24 cellular contexts compared by ENCODE assay signal in genomic region chr10:123569436-123570010, GRCh38.
DNase-seq lines count a peak whose midpoint lies in the region; ATAC-seq and TF ChIP-seq lines count a peak whose summit lies in the region.
"Had no signal": no experiment of that assay in that cellular context is flagged by ENCODE, and none has a peak within 500 bp of the region (broad histone marks: within the 10 kb centered on the region; RNA-seq: fewer than 3 reads in every experiment).

No MANE protein-coding gene starts in this region.

- H3K9ac ChIP-seq in BLaER1 = no peak overlapping the region
- H3K9ac ChIP-seq: GM23248 had no signal

- no peak for TF ChIP-seq POLR2A in sigmoid colon (IDR thresholded peaks at IDR 0.05)

- H3K9me3 ChIP-seq in BLaER1 = no peaks in the 10 kb centered on the region
- peaks cover 0 to 2% of the 10 kb centered on the region in 2 donors for H3K9me3 ChIP-seq in lung (ENCODE audit: control insufficient read depth in 2 of 2, insufficient read depth in 1 of 2, low read length in 1 of 2)
- H3K9me3 ChIP-seq in sigmoid colon = no peaks in the 10 kb centered on the region
- H3K9me3 ChIP-seq: HAP-1 had no signal

- H3K27ac ChIP-seq in BLaER1 (no peak overlapping the region), lung (ENCODE audit: low read depth in 1 of 2, low read length in 1 of 2) (no peak overlapping the region), sigmoid colon (no peak overlapping the region)
- H3K27ac ChIP-seq: GM23248, SK-N-MC had no signal

- peak; percentile 13 for ATAC-seq in lung (ENCODE audit: insufficient read depth, low FRiP score)
- no peak for ATAC-seq in GM19455 (IDR thresholded peaks at IDR 0.05; ENCODE audit: unreplicated experiment)
- ATAC-seq: K562, PC-3 had no signal

- TF ChIP-seq CTCF in lung (IDR thresholded peaks at IDR 0.05; ENCODE audit: control extremely low read depth, extremely low read depth) = no peak
- no peak for TF ChIP-seq CTCF in sigmoid colon (IDR thresholded peaks at IDR 0.05)

- H3K4me3 ChIP-seq in BLaER1 = no peak overlapping the region
- H3K4me3 ChIP-seq in lung = no peak overlapping the region
- H3K4me3 ChIP-seq in sigmoid colon = no peak overlapping the region
- H3K4me3 ChIP-seq: GM23248, HAP-1, K562, SK-N-MC had no signal

- H3K4me2 ChIP-seq in BLaER1 = peak overlapping the region; percentile 94

- intact Hi-C loops in sigmoid colon (cut with DNase I) = no loop called here

- H3K36me3 ChIP-seq in BLaER1 = no peaks in the 10 kb centered on the region
- no peaks in the 10 kb centered on the region for H3K36me3 ChIP-seq in lung (ENCODE audit: control insufficient read depth in 2 of 2, insufficient read depth in 2 of 2, low read length in 2 of 2)
- H3K36me3 ChIP-seq in sigmoid colon = no peaks in the 10 kb centered on the region
- H3K36me3 ChIP-seq: HAP-1 had no signal

- TF ChIP-seq EP300 in sigmoid colon (IDR thresholded peaks at IDR 0.05) = no peak

- H3K4me1 ChIP-seq in BLaER1 (peaks cover 45% of the 10 kb centered on the region), lung (ENCODE audit: control insufficient read depth in 2 of 2, insufficient read depth in 2 of 2, low read length in 2 of 2) (no peaks in the 10 kb centered on the region), sigmoid colon (no peaks in the 10 kb centered on the region)
- H3K4me1 ChIP-seq: HAP-1 had no signal

- H4K20me1 ChIP-seq in BLaER1 = no peaks in the 10 kb centered on the region

- WGBS in lung, 2 donors = 78 to 80% methylated on average over 7 of the region's 7 CpGs
- 69 to 75% methylated on average over 7 of the region's 7 CpGs for WGBS in sigmoid colon, 2 donors

- DNase-seq in RPMI7951 (ENCODE audit: low read depth) (peak; percentile 9), lung (ENCODE audit: low spot score) (no peak), sigmoid colon (peak; percentile 40), Kasumi-1 (lab: John Stamatoyannopoulos, UW) (no peak), GM19240 (ENCODE audit: insufficient read length, low spot score) (no peak)
- DNase-seq: C1 segment of cervical spinal cord; CD4-positive, alpha-beta memory T cell; COR-L47; DMS53; GM23248; HFFc6; MM.1S; NCI-H2029; NCI-H446; NCI-H526; NCI-H82; NK-92 treated with Interleukin-12 subunit alpha and Interleukin-12 subunit beta, amount 100 ng/mL, for 24 hours; PC-3; SHP77 treated with DMSO at 0.1 percent for 48 hours had no signal

- H3K27me3 ChIP-seq in BLaER1 (no peaks in the 10 kb centered on the region), lung (ENCODE audit: control insufficient read depth, insufficient read depth) (peaks cover 9% of the 10 kb centered on the region), sigmoid colon (peaks cover 0 to 57% (median 20%) of the 10 kb centered on the region in 3 donors)

Comparison
In these comparisons a context has a peak if more than half of its experiments do, and no peak if none do; other contexts are left out.
1. DNase-seq: peak in RPMI7951 (single experiment) and sigmoid colon (single experiment); none in lung (single experiment), Kasumi-1 (0 of 2) and GM19240 (single experiment).